In genomic region chr5:176890455-176891330, GRCh38 we compare ENCODE assay signal across 24 cellular contexts. TPM values are rescaled to one million over a fixed set of nuclear protein-coding genes. Genes with fewer than 3 reads are reported as not detected.
DNase-seq lines count a peak whose midpoint lies in the region; ATAC-seq and TF ChIP-seq lines count a peak whose summit lies in the region.
"Had no signal": no experiment of that assay in that cellular context is flagged by ENCODE, and none has a peak within 500 bp of the region (broad histone marks: within the 10 kb centered on the region; RNA-seq: fewer than 3 reads in every experiment).

No MANE protein-coding gene starts in this region.

- H3K9me3 ChIP-seq in transverse colon, result no peaks in the 10 kb centered on the region
- H3K9me3 ChIP-seq: BLaER1 treated with 17β-estradiol and CSF1 and Interleukin-3, amounts not matched to agents 10 nM and 100 nM; SJSA1 had no signal

- no peak overlapping the region for H3K27ac ChIP-seq in transverse colon
- H3K27ac ChIP-seq: BLaER1 treated with 17β-estradiol and CSF1 and Interleukin-3, amounts not matched to agents 10 nM and 100 nM; SJSA1 had no signal

- H3K27me3 ChIP-seq in H7 (ENCODE audit: control insufficient read depth, insufficient read depth, low read length) (no peaks in the 10 kb centered on the region), transverse colon (no peaks in the 10 kb centered on the region)
- H3K27me3 ChIP-seq: BLaER1 treated with 17β-estradiol and CSF1 and Interleukin-3, amounts not matched to agents 10 nM and 100 nM had no signal

- 70 to 91% methylated on average over 4 to 9 of the region's 9 CpGs for WGBS in transverse colon (ENCODE audit: low coverage in 1 of 2), 2 donors

- TF ChIP-seq CTCF in transverse colon (IDR thresholded peaks at IDR 0.05), result no peak

- no peak for TF ChIP-seq POLR2A in transverse colon (IDR thresholded peaks at IDR 0.05)

- H3K4me3 ChIP-seq in H7 (ENCODE audit: insufficient read depth, low read depth, low read length) (no peak overlapping the region), transverse colon (no peak overlapping the region)
- H3K4me3 ChIP-seq: BLaER1 treated with 17β-estradiol and CSF1 and Interleukin-3, amounts not matched to agents 10 nM and 100 nM; SJSA1 had no signal

- no peak overlapping the region for H3K4me3 Mint-ChIP-seq in natural killer cell treated with Interleukin-12 subunit alpha and Interleukin-12 subunit beta and Interleukin-15 and Interleukin-18, amount 100 ng/mL, for 72 hours
- H3K4me3 Mint-ChIP-seq in effector memory CD8-positive, alpha-beta T cell, result no peak overlapping the region
- H3K4me3 Mint-ChIP-seq: CD8-positive, alpha-beta T cell had no signal

- H3K4me1 Mint-ChIP-seq in natural killer cell treated with Interleukin-12 subunit alpha and Interleukin-12 subunit beta and Interleukin-15 and Interleukin-18, amount 100 ng/mL, for 72 hours (ENCODE audit: low read depth in 2 of 2), result peaks cover 0 to 3% of the 10 kb centered on the region in 2 donors
- peaks cover 0 to 6% of the 10 kb centered on the region in 2 donors for H3K4me1 Mint-ChIP-seq in effector memory CD8-positive, alpha-beta T cell (ENCODE audit: low read depth in 2 of 2)

- intact Hi-C loops in transverse colon (cut with DNase I; ENCODE audit: low total_unique reads), result no loop called here

- H3K27me3 Mint-ChIP-seq in natural killer cell treated with Interleukin-12 subunit alpha and Interleukin-12 subunit beta and Interleukin-15 and Interleukin-18, amount 100 ng/mL, for 72 hours, result peaks cover 9 to 15% of the 10 kb centered on the region in 2 donors
- H3K27me3 Mint-ChIP-seq in effector memory CD8-positive, alpha-beta T cell, result peaks cover 24 to 58% of the 10 kb centered on the region in 2 donors

- in situ Hi-C loops in transverse colon (cut with MboI; ENCODE audit: low pct_ligation_motif_present in 1 of 4, low pct_unique_long_range_greater_than_20kb in 1 of 4, low sequenced_read_pairs in 3 of 4), result no loop called here

- no peaks in the 10 kb centered on the region for H3K9me3 Mint-ChIP-seq in natural killer cell treated with Interleukin-12 subunit alpha and Interleukin-12 subunit beta and Interleukin-15 and Interleukin-18, amount 100 ng/mL, for 72 hours
- H3K9me3 Mint-ChIP-seq in effector memory CD8-positive, alpha-beta T cell, result no peaks in the 10 kb centered on the region
- H3K9me3 Mint-ChIP-seq: CD8-positive, alpha-beta T cell had no signal

- ATAC-seq in natural killer cell treated with Interleukin-12 subunit alpha and Interleukin-12 subunit beta and Interleukin-15 and Interleukin-18, amount 100 ng/mL, for 72 hours, result no peak
- no peak for ATAC-seq in effector memory CD8-positive, alpha-beta T cell (replicated peaks)
- ATAC-seq: CD8-positive, alpha-beta T cell; Right ventricle myocardium inferior had no signal

- no peak for TF ChIP-seq EP300 in transverse colon (IDR thresholded peaks at IDR 0.05; ENCODE audit: low read depth)

- H3K27ac Mint-ChIP-seq in natural killer cell treated with Interleukin-12 subunit alpha and Interleukin-12 subunit beta and Interleukin-15 and Interleukin-18, amount 100 ng/mL, for 72 hours, result no peak overlapping the region
- no peak overlapping the region for H3K27ac Mint-ChIP-seq in effector memory CD8-positive, alpha-beta T cell
- H3K27ac Mint-ChIP-seq: CD8-positive, alpha-beta T cell had no signal

- no peaks in the 10 kb centered on the region for H3K36me3 Mint-ChIP-seq in natural killer cell treated with Interleukin-12 subunit alpha and Interleukin-12 subunit beta and Interleukin-15 and Interleukin-18, amount 100 ng/mL, for 72 hours
- peaks cover 9% of the 10 kb centered on the region for H3K36me3 Mint-ChIP-seq in effector memory CD8-positive, alpha-beta T cell (ENCODE audit: insufficient read depth)
- H3K36me3 Mint-ChIP-seq: CD8-positive, alpha-beta T cell had no signal

- peak; percentile 4 for DNase-seq in activated T-cell treated with anti-CD3 and anti-CD28 coated beads, Interleukin-2, amount 50 U/mL, for 1 hour
- DNase-seq in activated T-cell treated with anti-CD3 and anti-CD28 coated beads, Interleukin-2, amount 50 U/mL, for 48 hours, result no peak
- DNase-seq in H7 (peak; percentile 26), transverse colon (peak; percentile 1), NOMO-1 treated with DMSO at 0.1 percent for 48 hours (lab: John Stamatoyannopoulos, UW; ENCODE audit: unreplicated experiment) (no peak)
- peak; percentile 38 for DNase-seq in natural killer cell treated with Interleukin-12 subunit alpha and Interleukin-12 subunit beta and Interleukin-15 and Interleukin-18, amount 100 ng/mL, for 72 hours (ENCODE audit: low spot score)
- no peak for DNase-seq in effector memory CD8-positive, alpha-beta T cell
- DNase-seq: 8988T; CD8-positive, alpha-beta T cell; DND-41; Karpas-422; MV-4-11; NCI-H1105 treated with DMSO at 0.1 percent for 48 hours; NCI-H1694; NCI-H2081; NCI-H2171; NCI-H524 treated with DMSO at 0.1 percent for 48 hours; NCI-H82; OCI-M1 had no signal

- H3K36me3 ChIP-seq in H7 (replicated peaks; ENCODE audit: control insufficient read depth, insufficient read depth, low read length) (no peaks in the 10 kb centered on the region), transverse colon (no peaks in the 10 kb centered on the region)
- H3K36me3 ChIP-seq: SJSA1 had no signal

- no peaks in the 10 kb centered on the region for H3K4me1 ChIP-seq in transverse colon
- H3K4me1 ChIP-seq: SJSA1 had no signal

RNA-seq across cellular contexts. Expression of gene HK3, which starts 8.5 kb away (rescaled TPM):
- total RNA-seq in H7 (2014; rRNA removed; shearing (Covaris generic)), result not detected in 2 replicates
- 10 to 100 TPM in 1 of 2 donors, under 1 TPM in 1; 0.36 to 13.3 TPM for total RNA-seq in natural killer cell treated with Interleukin-12 subunit alpha and Interleukin-12 subunit beta and Interleukin-15 and Interleukin-18, amount 100 ng/mL, for 72 hours
- 1 to 10 TPM; 2.6 to 6.0 (median 4.7) TPM for total RNA-seq in transverse colon
- total RNA-seq: CD8-positive, alpha-beta T cell; G401; M059J; SJSA1 had no signal

Comparison
In these comparisons a context has a peak if more than half of its experiments do, and no peak if none do; other contexts are left out.
1. DNase-seq: peak in activated T-cell treated with anti-CD3 and anti-CD28 coated beads, Interleukin-2, amount 50 U/mL, for 1 hour (single experiment), H7 (single experiment), natural killer cell treated with Interleukin-12 subunit alpha and Interleukin-12 subunit beta and Interleukin-15 and Interleukin-18, amount 100 ng/mL, for 72 hours (single experiment) and transverse colon (single experiment); none in activated T-cell treated with anti-CD3 and anti-CD28 coated beads, Interleukin-2, amount 50 U/mL, for 48 hours (0 of 2), NOMO-1 treated with DMSO at 0.1 percent for 48 hours (single experiment) and effector memory CD8-positive, alpha-beta T cell (0 of 3).